Comparison of ENCODE assay signal across 22 cellular contexts in genomic region chr3:143334231-143334630, GRCh38.
"Had no signal": no experiment of that assay in that cellular context is flagged by ENCODE, and none has a peak within 500 bp of the region (broad histone marks: within the 10 kb centered on the region; RNA-seq: fewer than 3 reads in every experiment).

No MANE protein-coding gene starts in this region.

- H3K36me3 Mint-ChIP-seq: stimulated activated effector memory CD8-positive, alpha-beta T cell treated with anti-CD3 and anti-CD28 coated beads, Interleukin-12 subunit alpha, Interleukin-12 subunit beta, amount 100 ng/mL, for 72 hours had no signal

- H3K9me3 ChIP-seq: left ventricle myocardium inferior, lower lobe of right lung, pancreas, tibial artery, upper lobe of right lung, vagina had no signal

- H3K27me3 ChIP-seq: hepatocyte, pancreas, tibial artery, upper lobe of right lung, vagina had no signal

- H2AFZ ChIP-seq: hepatocyte had no signal

- FAIRE-seq: kidney, pancreas had no signal

- H3K36me3 ChIP-seq: left ventricle myocardium inferior, lower lobe of right lung, pancreas, tibial artery, upper lobe of right lung, vagina had no signal

- H3K4me3 ChIP-seq: coronary artery, hepatocyte, left ventricle myocardium inferior, lower lobe of right lung, pancreas, tibial artery, upper lobe of right lung, vagina had no signal

- H3K27ac Mint-ChIP-seq: memory B cell; nephron; progenitor cell of endocrine pancreas; stimulated activated effector memory CD8-positive, alpha-beta T cell treated with anti-CD3 and anti-CD28 coated beads, Interleukin-12 subunit alpha, Interleukin-12 subunit beta, amount 100 ng/mL, for 72 hours had no signal

- H3K4me2 ChIP-seq: hepatocyte had no signal

- H3K9me3 Mint-ChIP-seq: stimulated activated effector memory CD8-positive, alpha-beta T cell treated with anti-CD3 and anti-CD28 coated beads, Interleukin-12 subunit alpha, Interleukin-12 subunit beta, amount 100 ng/mL, for 72 hours had no signal

- H3K4me1 Mint-ChIP-seq: memory B cell; stimulated activated effector memory CD8-positive, alpha-beta T cell treated with anti-CD3 and anti-CD28 coated beads, Interleukin-12 subunit alpha, Interleukin-12 subunit beta, amount 100 ng/mL, for 72 hours had no signal

- H3K4me1 ChIP-seq: lower lobe of right lung, pancreas, upper lobe of right lung had no signal

- H3K4me3 Mint-ChIP-seq: memory B cell; nephron; stimulated activated effector memory CD8-positive, alpha-beta T cell treated with anti-CD3 and anti-CD28 coated beads, Interleukin-12 subunit alpha, Interleukin-12 subunit beta, amount 100 ng/mL, for 72 hours had no signal

- ATAC-seq: left cardiac atrium; lower lobe of right lung; pancreas; right cardiac atrium; stimulated activated effector memory CD8-positive, alpha-beta T cell treated with anti-CD3 and anti-CD28 coated beads, Interleukin-12 subunit alpha, Interleukin-12 subunit beta, amount 100 ng/mL, for 72 hours; stimulated activated naive CD8-positive, alpha-beta T cell treated with anti-CD3 and anti-CD28 coated beads, Interleukin-15, Interleukin-2, amounts not matched to agents 100 U/mL and 50 U/mL, for 24 hours; upper lobe of right lung had no signal

- H3K27ac ChIP-seq: coronary artery, hepatocyte, left ventricle myocardium inferior, lower lobe of right lung, pancreas, tibial artery, upper lobe of right lung, vagina had no signal

- DNase-seq: effector CD8-positive, alpha-beta T cell; head of caudate nucleus; kidney; left cardiac atrium; left ventricle myocardium inferior; lower lobe of right lung; midbrain; occipital lobe; pancreas; right cardiac atrium; stimulated activated CD4-positive, alpha-beta T cell treated with anti-CD3 and anti-CD28 coated beads, Interleukin-4, amount 100 ng/mL, for 1 hour; stimulated activated CD8-positive, alpha-beta memory T cell treated with anti-CD3 and anti-CD28 coated beads, Interleukin-4, amount 100 ng/mL, for 48 hours; stimulated activated naive CD8-positive, alpha-beta T cell treated with anti-CD3 and anti-CD28 coated beads, Interleukin-15, Interleukin-2, amounts not matched to agents 100 U/mL and 50 U/mL, for 24 hours; tibial artery; upper lobe of right lung had no signal
